Comparison of ENCODE assay signal across 1 cellular context in the genomic region with DNA sequence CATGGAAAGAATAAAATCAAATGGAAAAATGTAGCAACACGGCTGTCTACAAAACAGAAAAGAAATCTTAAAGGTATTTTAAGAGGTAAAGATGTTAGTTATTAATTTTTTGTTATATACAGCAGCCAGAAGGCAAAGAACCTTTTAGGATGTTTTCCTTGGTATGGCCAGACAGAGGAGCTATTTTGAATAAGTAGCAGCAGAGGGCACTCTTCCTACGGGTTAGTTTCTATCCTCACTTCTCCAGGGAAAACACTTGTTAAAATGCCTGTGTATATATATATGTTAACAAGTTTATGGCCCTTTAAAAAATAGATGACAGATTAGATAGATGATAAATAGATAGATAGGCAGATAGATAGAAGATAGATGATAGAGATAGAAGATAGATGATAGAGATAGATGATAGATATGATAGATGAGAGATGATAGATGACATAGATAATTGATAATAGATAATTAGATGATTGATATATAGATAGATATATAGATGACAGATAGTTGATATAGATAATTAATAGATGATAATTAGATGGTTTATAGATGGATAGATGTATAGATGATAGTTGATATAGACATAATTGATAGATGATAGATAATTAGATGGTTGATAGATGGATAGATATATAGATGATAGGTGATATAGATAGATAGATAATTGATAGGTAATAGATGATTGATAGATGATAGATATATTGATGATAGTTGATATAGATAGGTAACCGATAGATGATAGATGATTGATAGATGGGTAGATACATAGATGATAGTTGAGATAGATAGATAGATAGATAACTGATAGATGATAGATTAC.
TF ChIP-seq lines count a peak whose summit lies in the region.

No MANE protein-coding gene starts in this region.

TF ChIP-seq in K562, 482 proteins besides CTCF, POLR2A, EP300 and RAD21 (continues in another document):
- TF ChIP-seq ZBTB2 (IDR thresholded peaks at IDR 0.05), result peak; percentile 94
- TF ChIP-seq, protein P1, sequence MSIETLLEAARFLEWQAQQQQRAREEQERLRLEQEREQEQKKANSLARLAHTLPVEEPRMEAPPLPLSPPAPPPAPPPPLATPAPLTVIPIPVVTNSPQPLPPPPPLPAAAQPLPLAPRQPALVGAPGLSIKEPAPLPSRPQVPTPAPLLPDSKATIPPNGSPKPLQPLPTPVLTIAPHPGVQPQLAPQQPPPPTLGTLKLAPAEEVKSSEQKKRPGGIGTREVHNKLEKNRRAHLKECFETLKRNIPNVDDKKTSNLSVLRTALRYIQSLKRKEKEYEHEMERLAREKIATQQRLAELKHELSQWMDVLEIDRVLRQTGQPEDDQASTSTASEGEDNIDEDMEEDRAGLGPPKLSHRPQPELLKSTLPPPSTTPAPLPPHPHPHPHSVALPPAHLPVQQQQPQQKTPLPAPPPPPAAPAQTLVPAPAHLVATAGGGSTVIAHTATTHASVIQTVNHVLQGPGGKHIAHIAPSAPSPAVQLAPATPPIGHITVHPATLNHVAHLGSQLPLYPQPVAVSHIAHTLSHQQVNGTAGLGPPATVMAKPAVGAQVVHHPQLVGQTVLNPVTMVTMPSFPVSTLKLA (conservative IDR thresholded peaks at IDR 0.05), result peak in 1 of 2 experiments; percentile 17; a peak in 1 of 4 replicates
- no peak for TF ChIP-seq ZNF217 (CRISPR knock-in tag; IDR thresholded peaks at IDR 0.05)
- no peak for TF ChIP-seq ZNF134 (CRISPR knock-in tag; conservative IDR thresholded peaks at IDR 0.05)
- TF ChIP-seq ARID1B (IDR thresholded peaks at IDR 0.05), result no peak
- no peak for TF ChIP-seq ZKSCAN8 (CRISPR knock-in tag; IDR thresholded peaks at IDR 0.05)
- TF ChIP-seq NCOA2 (IDR thresholded peaks at IDR 0.05; ENCODE audit: partially characterized antibody in 2 of 2), result peak in 1 of 2 experiments; percentile 48
- no peak for TF ChIP-seq E2F8 (IDR thresholded peaks at IDR 0.05; ENCODE audit: low read depth, partially characterized antibody)
- peak in 1 of 2 experiments; percentile 15; a peak in 1 of 4 replicates for TF ChIP-seq FOXK2 (conservative IDR thresholded peaks at IDR 0.05 in 1 of 2, IDR thresholded peaks at IDR 0.05 in 1 of 2; ENCODE audit: low read depth in 2 of 2)
- no peak for TF ChIP-seq PTTG1 (tag; IDR thresholded peaks at IDR 0.05; ENCODE audit: low read depth)
- TF ChIP-seq, protein P2, sequence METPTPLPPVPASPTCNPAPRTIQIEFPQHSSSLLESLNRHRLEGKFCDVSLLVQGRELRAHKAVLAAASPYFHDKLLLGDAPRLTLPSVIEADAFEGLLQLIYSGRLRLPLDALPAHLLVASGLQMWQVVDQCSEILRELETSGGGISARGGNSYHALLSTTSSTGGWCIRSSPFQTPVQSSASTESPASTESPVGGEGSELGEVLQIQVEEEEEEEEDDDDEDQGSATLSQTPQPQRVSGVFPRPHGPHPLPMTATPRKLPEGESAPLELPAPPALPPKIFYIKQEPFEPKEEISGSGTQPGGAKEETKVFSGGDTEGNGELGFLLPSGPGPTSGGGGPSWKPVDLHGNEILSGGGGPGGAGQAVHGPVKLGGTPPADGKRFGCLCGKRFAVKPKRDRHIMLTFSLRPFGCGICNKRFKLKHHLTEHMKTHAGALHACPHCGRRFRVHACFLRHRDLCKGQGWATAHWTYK (CRISPR knock-in tag; IDR thresholded peaks at IDR 0.05), result no peak
- no peak for TF ChIP-seq FOXP4 (CRISPR knock-in tag; IDR thresholded peaks at IDR 0.05; ENCODE audit: borderline replicate concordance)
- TF ChIP-seq SMAD1 (IDR thresholded peaks at IDR 0.05; ENCODE audit: low read depth, low read length, partially characterized antibody), result no peak
- 0 out of 4 replicates have a peak, but pooled peaks of 1 of the 2 experiments have one; percentile 27 for TF ChIP-seq KDM1A (IDR thresholded peaks at IDR 0.05)
- TF ChIP-seq PBX2 (CRISPR knock-in tag; IDR thresholded peaks at IDR 0.05; ENCODE audit: low read depth), result no peak
- peak; percentile 22; the same call in 1 of the 2 replicates for TF ChIP-seq PBX2 (tag; conservative IDR thresholded peaks at IDR 0.05; ENCODE audit: low read depth)
- no peak for TF ChIP-seq HIVEP1 (CRISPR knock-in tag; IDR thresholded peaks at IDR 0.05)
- no peak; a peak in 1 of 4 replicates for TF ChIP-seq KDM4B (IDR thresholded peaks at IDR 0.05; ENCODE audit: borderline replicate concordance in 2 of 2, low read depth in 1 of 2)
- TF ChIP-seq THRAP3 (IDR thresholded peaks at IDR 0.05; ENCODE audit: borderline replicate concordance), result peak; percentile 75
- TF ChIP-seq CUX1 (CRISPR knock-in tag; IDR thresholded peaks at IDR 0.05), result peak; percentile 99
- TF ChIP-seq ZNF316 (IDR thresholded peaks at IDR 0.05), result no peak
- TF ChIP-seq GATAD2A (IDR thresholded peaks at IDR 0.05), result 0 out of 2 replicates have a peak, but pooled peaks have one; percentile 6
- TF ChIP-seq ZNF282 (CRISPR knock-in tag; IDR thresholded peaks at IDR 0.05), result no peak
- no peak for TF ChIP-seq TFAM (CRISPR knock-in tag; conservative IDR thresholded peaks at IDR 0.05)
- no peak for TF ChIP-seq ZNF668 (CRISPR knock-in tag; IDR thresholded peaks at IDR 0.05)
- 0 out of 2 replicates have a peak, but pooled peaks have one; percentile 32 for TF ChIP-seq NCOR1 (IDR thresholded peaks at IDR 0.05)
- no peak for TF ChIP-seq NR2C1 (IDR thresholded peaks at IDR 0.05)
- no peak for TF ChIP-seq NR2C1 (tag; IDR thresholded peaks at IDR 0.05)
- peak; percentile 42; the same call in 1 of the 2 replicates for TF ChIP-seq GATA2 (CRISPR knock-in tag; IDR thresholded peaks at IDR 0.05)
- TF ChIP-seq, protein P3, sequence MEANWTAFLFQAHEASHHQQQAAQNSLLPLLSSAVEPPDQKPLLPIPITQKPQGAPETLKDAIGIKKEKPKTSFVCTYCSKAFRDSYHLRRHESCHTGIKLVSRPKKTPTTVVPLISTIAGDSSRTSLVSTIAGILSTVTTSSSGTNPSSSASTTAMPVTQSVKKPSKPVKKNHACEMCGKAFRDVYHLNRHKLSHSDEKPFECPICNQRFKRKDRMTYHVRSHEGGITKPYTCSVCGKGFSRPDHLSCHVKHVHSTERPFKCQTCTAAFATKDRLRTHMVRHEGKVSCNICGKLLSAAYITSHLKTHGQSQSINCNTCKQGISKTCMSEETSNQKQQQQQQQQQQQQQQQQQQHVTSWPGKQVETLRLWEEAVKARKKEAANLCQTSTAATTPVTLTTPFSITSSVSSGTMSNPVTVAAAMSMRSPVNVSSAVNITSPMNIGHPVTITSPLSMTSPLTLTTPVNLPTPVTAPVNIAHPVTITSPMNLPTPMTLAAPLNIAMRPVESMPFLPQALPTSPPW (CRISPR knock-in tag; IDR thresholded peaks at IDR 0.05), result no peak
- no peak for TF ChIP-seq ZNF124 (CRISPR knock-in tag; IDR thresholded peaks at IDR 0.05)
- peak in 1 of 2 experiments; percentile 53; a peak in 1 of 4 replicates for TF ChIP-seq MCM7 (IDR thresholded peaks at IDR 0.05)
